ENCODE assay signal across 16 cellular contexts in the genomic region with DNA sequence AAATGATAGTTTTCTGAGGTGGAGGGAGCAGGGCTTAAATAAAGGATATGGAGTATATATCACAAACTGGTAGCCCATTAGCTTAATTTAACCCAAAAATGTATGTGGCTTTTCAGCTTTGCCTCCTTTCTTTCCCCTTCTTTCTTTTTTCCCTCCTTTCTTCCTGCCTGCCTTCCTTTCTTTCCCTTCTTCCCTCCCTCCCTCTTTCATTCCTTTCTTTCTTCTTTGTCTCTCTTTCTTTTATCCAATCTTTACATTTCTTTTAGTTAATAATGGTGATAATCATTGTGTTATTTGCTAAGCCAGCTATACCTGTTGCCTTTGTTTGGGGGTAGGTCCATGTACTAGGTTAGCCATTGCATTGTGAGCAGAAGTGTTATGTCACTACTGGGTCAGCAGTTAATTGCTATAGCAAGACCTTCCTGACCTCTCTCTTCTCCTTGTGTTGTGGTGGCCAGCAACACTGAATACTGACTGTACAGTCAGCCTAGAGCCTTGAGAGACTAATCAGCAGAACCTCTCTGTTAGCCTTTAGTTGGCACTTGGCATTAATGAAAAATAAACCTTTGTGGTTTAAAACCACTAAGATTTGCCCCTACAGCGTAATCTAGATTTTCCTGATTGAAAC. TPM values are rescaled to one million over a fixed set of nuclear protein-coding genes. Genes with fewer than 3 reads are reported as not detected.
A peak's percentile ranks its signal among the peaks of the same experiment; 100 is the strongest.
DNase-seq lines count a peak whose midpoint lies in the region; ATAC-seq and TF ChIP-seq lines count a peak whose summit lies in the region.
"Had no signal": no experiment of that assay in that cellular context is flagged by ENCODE, and none has a peak within 500 bp of the region (broad histone marks: within the 10 kb centered on the region; RNA-seq: fewer than 3 reads in every experiment).

No MANE protein-coding gene starts in this region.

- H3K4me3 ChIP-seq in choroid plexus epithelial cell (ENCODE audit: low read depth, low read length) = no peak overlapping the region
- H3K4me3 ChIP-seq in upper lobe of right lung = no peak overlapping the region
- H3K4me3 ChIP-seq in A673 (ENCODE audit: low read depth, low read length, poor library complexity, severe bottlenecking) = no peak overlapping the region
- H3K4me3 ChIP-seq: A549, K562 had no signal

- no peaks in the 10 kb centered on the region for H3K27me3 ChIP-seq in upper lobe of right lung
- H3K27me3 ChIP-seq in A673 (replicated peaks; ENCODE audit: insufficient read depth, low read depth, low read length, poor library complexity) = no peaks in the 10 kb centered on the region

- POLR2A ChIA-PET in A673 (lab: Charles Lee; ENCODE audit: low non-redundant PET) = no interaction called here

- H3K36me3 ChIP-seq in upper lobe of right lung (peaks cover 29% of the 10 kb centered on the region), A673 (ENCODE audit: insufficient read depth, low read length, poor library complexity, severe bottlenecking) (peaks cover 18% of the 10 kb centered on the region)

- CTCF ChIA-PET in A673 (lab: Charles Lee) = no interaction called here

- H3K4me1 ChIP-seq in upper lobe of right lung = peaks cover 15% of the 10 kb centered on the region
- H3K4me1 ChIP-seq in A673 (ENCODE audit: insufficient read depth, low read length, poor library complexity, severe bottlenecking) = peaks cover 4% of the 10 kb centered on the region

- ATAC-seq in Right ventricle myocardium inferior (peak; percentile 55), upper lobe of right lung (peak; percentile 43), HG03196 (IDR thresholded peaks at IDR 0.05; ENCODE audit: unreplicated experiment) (no peak)
- ATAC-seq: A549; K562; stimulated activated naive CD8-positive, alpha-beta T cell treated with anti-CD3 and anti-CD28 coated beads, Interleukin-15, Interleukin-2, amounts not matched to agents 100 U/mL and 50 U/mL, for 24 hours had no signal

- no TSS peak for BruUV-seq in A673 (replicated peaks; lab: Mats Ljungman, UMichigan)

- TF ChIP-seq CTCF in choroid plexus epithelial cell (conservative IDR thresholded peaks at IDR 0.05; ENCODE audit: low read depth, low read length) (no peak), upper lobe of right lung (IDR thresholded peaks at IDR 0.05) (no peak), A673 (conservative IDR thresholded peaks at IDR 0.05; ENCODE audit: low read depth, low read length) (no peak)

- no peaks in the 10 kb centered on the region for H3K9me3 ChIP-seq in upper lobe of right lung
- H3K9me3 ChIP-seq in A673 (ENCODE audit: low read depth, low read length, poor library complexity, severe bottlenecking) = no peaks in the 10 kb centered on the region
- H3K9me3 ChIP-seq: A549 had no signal

- intact Hi-C loops in Right ventricle myocardium inferior (cut with DNase I) (loop anchor here (10.0 kb wide), 2 partner anchors 122 to 382 kb away; no protein-coding TSS in a partner anchor), cardiac septum (cut with DNase I) (loop anchor here (5.0 to 10.0 kb wide), 5 partner anchors 312 to 602 kb away; a partner anchor contains a TSS), upper lobe of right lung (cut with DNase I) (no loop called here), A673 (cut with micrococcal nuclease; ENCODE audit: unreplicated experiment) (no loop called here)

- DNase-seq in Right ventricle myocardium inferior (ENCODE audit: missing footprints) (no peak), cardiac septum (ENCODE audit: low spot score) (no peak), choroid plexus epithelial cell (ENCODE audit: low read depth) (peak; percentile 43), kidney glomerular epithelial cell (lab: John Stamatoyannopoulos, UW) (peak; percentile 7), upper lobe of right lung (no peak), NOMO-1 (lab: John Stamatoyannopoulos, UW; ENCODE audit: unreplicated experiment in 2 of 2) (no peak), A673 (ENCODE audit: low spot score) (no peak)
- DNase-seq: activated naive CD4-positive, alpha-beta T cell treated with Interleukin-2 at 50 U/mL for 16 hours; CD4-positive, CD25-positive, alpha-beta regulatory T cell; NCI-H2227 treated with DMSO at 0.1 percent for 48 hours; posterior cingulate gyrus; stimulated activated naive CD8-positive, alpha-beta T cell treated with anti-CD3 and anti-CD28 coated beads, Interleukin-15, Interleukin-2, amounts not matched to agents 100 U/mL and 50 U/mL, for 24 hours; T-helper 2 cell had no signal

- H3K27ac ChIP-seq in upper lobe of right lung (no peak overlapping the region), A673 (ENCODE audit: low read depth, low read length, poor library complexity, severe bottlenecking) (no peak overlapping the region)
- H3K27ac ChIP-seq: A549 had no signal

RNA-seq across cellular contexts. Expression of a gene that starts 5.1 kb away (rescaled TPM):
- total RNA-seq in Right ventricle myocardium inferior (7.8 TPM), cardiac septum (13.0 TPM), upper lobe of right lung (13.9 TPM), A673 (2021) (10.9 and 13.6 TPM in 2 replicates)

Comparison
In these comparisons a context has a peak if more than half of its experiments do, and no peak if none do; other contexts are left out.
1. DNase-seq: peak in choroid plexus epithelial cell (single experiment) and kidney glomerular epithelial cell (single experiment); none in Right ventricle myocardium inferior (single experiment), cardiac septum (single experiment), upper lobe of right lung (single experiment), NOMO-1 (0 of 2) and A673 (single experiment).
2. intact Hi-C loops: an anchor here in Right ventricle myocardium inferior (10.0 kb wide) and cardiac septum (5.0 to 10.0 kb wide); none called in upper lobe of right lung and A673.